Comparison of ENCODE assay signal across 9 cellular contexts in genomic region chr13:33194820-33195692, GRCh38.
DNase-seq lines count a peak whose midpoint lies in the region; ATAC-seq, FAIRE-seq and TF ChIP-seq lines count a peak whose summit lies in the region.
"Had no signal": no experiment of that assay in that cellular context is flagged by ENCODE, and none has a peak within 500 bp of the region (broad histone marks: within the 10 kb centered on the region; RNA-seq: fewer than 3 reads in every experiment).

No MANE protein-coding gene starts in this region.

- DNase-seq in GM06990 (ENCODE audit: extremely low read depth, insufficient read length) (peak; percentile 84), LHCN-M2 (ENCODE audit: low read depth) (peak; percentile 95), endothelial cell of umbilical vein (ENCODE audit: low read depth, low spot score) (peak; percentile 86), smooth muscle cell of the brain vasculature (ENCODE audit: low read depth, low spot score) (peak; percentile 91), HuH-7 (ENCODE audit: low spot score) (no peak)
- DNase-seq in CD4-positive, alpha-beta T cell = no peak
- DNase-seq in activated T-cell treated with anti-CD3 and anti-CD28 coated beads, Interleukin-2, amount 50 U/mL, for 72 hours = no peak

- TSS peak; percentile 17 for BruUV-seq in endothelial cell of umbilical vein (replicated peaks; lab: Mats Ljungman, UMichigan)

- H3K27me3 Mint-ChIP-seq in CD4-positive, alpha-beta T cell = no peaks in the 10 kb centered on the region
- H3K27me3 Mint-ChIP-seq in activated T-cell treated with anti-CD3 and anti-CD28 coated beads, Interleukin-2, amount 50 U/mL, for 72 hours (ENCODE audit: low read depth) = peaks cover 6% of the 10 kb centered on the region

- H3K27ac ChIP-seq in endothelial cell of umbilical vein (ENCODE audit: insufficient read depth, low read depth, low read length) = peak overlapping the region; percentile 87
- H3K27ac ChIP-seq in CD4-positive, alpha-beta T cell (ENCODE audit: low read depth, low read length) = no peak overlapping the region

- H3K36me3 ChIP-seq in GM06990 (ENCODE audit: control insufficient read depth, insufficient read depth, low read length) (no peaks in the 10 kb centered on the region; the same call in 1 of the 2 replicates), endothelial cell of umbilical vein (ENCODE audit: control insufficient read depth in 2 of 2, extremely low read depth in 1 of 2, insufficient read depth in 2 of 2, low read length in 2 of 2) (no peaks in the 10 kb centered on the region)

- H3K4me1 ChIP-seq in endothelial cell of umbilical vein (ENCODE audit: control insufficient read depth, extremely low read depth, insufficient read depth, low read length) = peaks cover 39% of the 10 kb centered on the region

- TF ChIP-seq CTCF in GM06990 (IDR thresholded peaks at IDR 0.05; ENCODE audit: insufficient read depth, low read length, poor library complexity, severe bottlenecking) (no peak), endothelial cell of umbilical vein (IDR thresholded peaks at IDR 0.05; ENCODE audit: extremely low read depth in 1 of 2, insufficient read depth in 1 of 2, low read depth in 1 of 2, low read length in 2 of 2) (no peak)
- no peak for TF ChIP-seq CTCF in CD4-positive, alpha-beta T cell (IDR thresholded peaks at IDR 0.05)

- peak; percentile 95 for ATAC-seq in GM21529 (IDR thresholded peaks at IDR 0.05; ENCODE audit: unreplicated experiment)
- ATAC-seq in CD4-positive, alpha-beta T cell (ENCODE audit: poor library complexity) = no peak
- no peak for ATAC-seq in activated T-cell treated with anti-CD3 and anti-CD28 coated beads, Interleukin-2, amount 50 U/mL, for 72 hours (replicated peaks in 1 of 2)
- ATAC-seq: K562 had no signal

- H3K9me3 Mint-ChIP-seq in CD4-positive, alpha-beta T cell = no peaks in the 10 kb centered on the region
- H3K9me3 Mint-ChIP-seq in activated T-cell treated with anti-CD3 and anti-CD28 coated beads, Interleukin-2, amount 50 U/mL, for 72 hours = no peaks in the 10 kb centered on the region

- no peak overlapping the region for H2AFZ ChIP-seq in endothelial cell of umbilical vein (ENCODE audit: low read depth, low read length)

- dilution Hi-C loops in endothelial cell of umbilical vein (cut with MboI; ENCODE audit: extremely low pct_ligation_motif_present, low sequenced_read_pairs) = no loop called here

- peak; percentile 54 for FAIRE-seq in endothelial cell of umbilical vein (lab: Jason Lieb, UNC)
- FAIRE-seq: K562 had no signal

- H3K79me2 ChIP-seq in endothelial cell of umbilical vein (ENCODE audit: control insufficient read depth, insufficient read depth, low read length) = peaks cover 91% of the 10 kb centered on the region

- TF ChIP-seq POLR2A in endothelial cell of umbilical vein (IDR thresholded peaks at IDR 0.05; ENCODE audit: low read depth, low read length) = no peak

- H3K4me3 Mint-ChIP-seq in CD4-positive, alpha-beta T cell = no peak overlapping the region
- H3K4me3 Mint-ChIP-seq in activated T-cell treated with anti-CD3 and anti-CD28 coated beads, Interleukin-2, amount 50 U/mL, for 72 hours = no peak overlapping the region

- H4K20me1 ChIP-seq in endothelial cell of umbilical vein (replicated peaks; ENCODE audit: control insufficient read depth, extremely low read depth, insufficient read depth, low read length) = no peaks in the 10 kb centered on the region

- H3K9ac ChIP-seq in endothelial cell of umbilical vein (replicated peaks; ENCODE audit: extremely low read depth, insufficient read depth, low read length) = peak overlapping the region; percentile 82

- POLR2A ChIA-PET in endothelial cell of umbilical vein (lab: Charles Lee) = no interaction called here
- POLR2A ChIA-PET in CD4-positive, alpha-beta T cell (lab: Charles Lee) = no interaction called here

- intact Hi-C loops in endothelial cell of umbilical vein (cut with micrococcal nuclease) = loop anchor here (1.0 to 5.0 kb wide), 7 partner anchors 8 to 300 kb away; partner anchors contain the start of gene STARD13
- intact Hi-C loops in CD4-positive, alpha-beta T cell (cut with DNase I, micrococcal nuclease) = no loop called here

- H3K27me3 ChIP-seq in GM06990 (replicated peaks; ENCODE audit: control insufficient read depth, insufficient read depth, low read length) (no peaks in the 10 kb centered on the region), endothelial cell of umbilical vein (ENCODE audit: control insufficient read depth in 2 of 2, insufficient read depth in 2 of 2, low read length in 2 of 2) (no peaks in the 10 kb centered on the region)
- no peaks in the 10 kb centered on the region for H3K27me3 ChIP-seq in CD4-positive, alpha-beta T cell (ENCODE audit: control insufficient read depth, insufficient read depth, low read length)

- CTCF ChIA-PET in endothelial cell of umbilical vein (lab: Charles Lee) = interaction anchor here (1.0 kb wide), 1 partner anchor 540 kb away, joined by 3 read pairs; no protein-coding TSS in a partner anchor
- CTCF ChIA-PET in CD4-positive, alpha-beta T cell (lab: Charles Lee) = no interaction called here

- peaks cover 3% of the 10 kb centered on the region for H3K4me1 Mint-ChIP-seq in CD4-positive, alpha-beta T cell (ENCODE audit: low read depth)
- H3K4me1 Mint-ChIP-seq in activated T-cell treated with anti-CD3 and anti-CD28 coated beads, Interleukin-2, amount 50 U/mL, for 72 hours (ENCODE audit: low read depth) = peaks cover 7% of the 10 kb centered on the region

- peak overlapping the region; percentile 88 for H3K4me2 ChIP-seq in endothelial cell of umbilical vein (ENCODE audit: insufficient read depth, low read length)

- no peaks in the 10 kb centered on the region for H3K9me1 ChIP-seq in endothelial cell of umbilical vein (replicated peaks; ENCODE audit: control insufficient read depth, extremely low read depth, insufficient read depth, low read length)

- no peaks in the 10 kb centered on the region for H3K36me3 Mint-ChIP-seq in CD4-positive, alpha-beta T cell (ENCODE audit: low read depth)
- H3K36me3 Mint-ChIP-seq in activated T-cell treated with anti-CD3 and anti-CD28 coated beads, Interleukin-2, amount 50 U/mL, for 72 hours (ENCODE audit: insufficient read depth in 2 of 2) = no peaks in the 10 kb centered on the region

- no peaks in the 10 kb centered on the region for H3K9me3 ChIP-seq in endothelial cell of umbilical vein (replicated peaks; ENCODE audit: control insufficient read depth, insufficient read depth, low read length)
- H3K9me3 ChIP-seq in CD4-positive, alpha-beta T cell (ENCODE audit: control insufficient read depth, low read length) = no peaks in the 10 kb centered on the region

- H3K4me3 ChIP-seq in GM06990 (replicated peaks; ENCODE audit: low read depth, low read length) (peak overlapping the region; percentile 31), endothelial cell of umbilical vein (replicated peaks in 1 of 3; ENCODE audit: insufficient read depth in 1 of 3, low read depth in 1 of 3, low read length in 3 of 3) (no peak overlapping the region)
- H3K4me3 ChIP-seq: K562 had no signal

- no peak overlapping the region for H3K27ac Mint-ChIP-seq in CD4-positive, alpha-beta T cell
- H3K27ac Mint-ChIP-seq in activated T-cell treated with anti-CD3 and anti-CD28 coated beads, Interleukin-2, amount 50 U/mL, for 72 hours = no peak overlapping the region

TF ChIP-seq in endothelial cell of umbilical vein, 7 proteins besides CTCF, POLR2A, EP300 and RAD21:
- TF ChIP-seq GATA2 (IDR thresholded peaks at IDR 0.05; ENCODE audit: insufficient read depth, insufficient read length, low read depth, low read length) (no peak), JUN (IDR thresholded peaks at IDR 0.05; ENCODE audit: borderline replicate concordance, insufficient read depth, insufficient read length, low read depth) (peak; percentile 40)

Comparison
In these comparisons a context has a peak if more than half of its experiments do, and no peak if none do; other contexts are left out.
1. DNase-seq: peak in GM06990 (single experiment), LHCN-M2 (single experiment), endothelial cell of umbilical vein (single experiment) and smooth muscle cell of the brain vasculature (single experiment); none in CD4-positive, alpha-beta T cell (0 of 10), activated T-cell treated with anti-CD3 and anti-CD28 coated beads, Interleukin-2, amount 50 U/mL, for 72 hours (0 of 2) and HuH-7 (single experiment).